Comparison of ENCODE assay signal across 18 cellular contexts in the genomic region with DNA sequence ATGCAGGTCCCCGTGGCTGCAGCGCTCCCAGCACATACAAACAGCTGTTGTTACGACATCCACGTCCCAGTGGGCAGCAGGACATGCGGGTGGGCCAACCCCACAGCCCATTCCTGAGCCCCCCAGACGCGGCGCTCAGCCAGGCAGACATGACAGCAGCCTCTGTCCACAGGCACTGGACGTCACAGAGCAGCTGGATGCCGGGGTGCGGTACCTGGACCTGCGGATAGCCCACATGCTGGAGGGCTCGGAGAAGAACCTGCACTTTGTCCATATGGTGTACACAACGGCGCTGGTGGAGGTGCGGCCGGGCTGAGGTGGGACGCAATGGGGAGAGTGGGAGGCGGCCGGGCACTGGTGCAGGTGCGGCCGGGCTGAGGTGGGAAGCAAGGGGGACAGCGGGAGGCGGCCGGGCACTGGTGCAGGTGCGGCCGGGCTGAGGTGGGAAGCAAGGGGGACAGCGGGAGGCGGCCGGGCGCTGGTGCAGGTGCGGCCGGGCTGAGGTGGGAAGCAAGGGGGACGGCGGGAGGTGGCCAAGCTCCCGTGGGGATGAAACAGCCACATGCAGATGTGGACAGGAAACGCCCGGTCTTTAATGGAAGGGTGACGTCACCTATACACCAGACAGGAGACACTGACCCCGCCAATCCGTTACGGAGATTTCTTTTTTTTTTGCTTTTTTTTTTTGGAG.
"Had no signal": no experiment of that assay in that cellular context is flagged by ENCODE, and none has a peak within 500 bp of the region (broad histone marks: within the 10 kb centered on the region; RNA-seq: fewer than 3 reads in every experiment).

No MANE protein-coding gene starts in this region.

- ATAC-seq: esophagus mucosa; naive thymus-derived CD4-positive, alpha-beta T cell; WTC11 had no signal

- H3K4me1 Mint-ChIP-seq: activated naive CD4-positive, alpha-beta T cell treated with anti-CD3 and anti-CD28 coated beads, Interleukin-2, amount 50 U/mL, for 24 hours had no signal

- H2AFZ ChIP-seq: hepatocyte, parathyroid adenoma had no signal

- H3K79me2 ChIP-seq: parathyroid adenoma had no signal

- H3K27ac ChIP-seq: adrenal gland, cardiac muscle cell, hepatocyte, parathyroid adenoma, SJCRH30, upper lobe of left lung had no signal

- H3K9ac ChIP-seq: parathyroid adenoma had no signal

- DNase-seq: activated CD4-positive, alpha-beta T cell treated with anti-CD3 and anti-CD28 coated beads, Interleukin-2, amount 50 U/mL, for 4 hours; activated T-cell treated with anti-CD3 and anti-CD28 coated beads, Interleukin-2, amount 50 U/mL, for 1 hour; retina; SJCRH30; small intestine; stimulated activated CD4-positive, alpha-beta T cell treated with anti-CD3 and anti-CD28 coated beads, Interleukin-4, amount 100 ng/mL, for 4 hours; T-helper 2 cell had no signal

- H3K4me2 ChIP-seq: hepatocyte had no signal

- H3K4me3 ChIP-seq: adrenal gland, cardiac muscle cell, hepatocyte, SJCRH30, upper lobe of left lung had no signal

- H3K9me3 ChIP-seq: adrenal gland, SJCRH30, upper lobe of left lung had no signal

- H3K27me3 Mint-ChIP-seq: activated naive CD4-positive, alpha-beta T cell treated with anti-CD3 and anti-CD28 coated beads, Interleukin-2, amount 50 U/mL, for 24 hours; naive thymus-derived CD4-positive, alpha-beta T cell; stimulated activated naive CD8-positive, alpha-beta T cell treated with anti-CD3 and anti-CD28 coated beads, Interleukin-15, Interleukin-2, amounts not matched to agents 100 ng/mL and 50 ng/mL, for 24 hours had no signal

- H3K27me3 ChIP-seq: adrenal gland, cardiac muscle cell, hepatocyte, SJCRH30, upper lobe of left lung had no signal

- H3K27ac Mint-ChIP-seq: activated naive CD4-positive, alpha-beta T cell treated with anti-CD3 and anti-CD28 coated beads, Interleukin-2, amount 50 U/mL, for 24 hours; activated T-helper 2 cell treated with anti-CD3 and anti-CD28 coated beads, Interferon-gamma antibody, Interleukin-2, Interleukin-4, amounts not matched to agents 10 μg/mL and 5 μg/mL and 100 μg/mL, durations not matched to agents 14 hours and 24 hours and 36 hours; naive thymus-derived CD4-positive, alpha-beta T cell; stimulated activated naive CD8-positive, alpha-beta T cell treated with anti-CD3 and anti-CD28 coated beads, Interleukin-15, Interleukin-2, amounts not matched to agents 100 ng/mL and 50 ng/mL, for 24 hours; WTC11 had no signal

- H3K9me3 Mint-ChIP-seq: activated naive CD4-positive, alpha-beta T cell treated with anti-CD3 and anti-CD28 coated beads, Interleukin-2, amount 50 U/mL, for 24 hours; activated T-helper 2 cell treated with anti-CD3 and anti-CD28 coated beads, Interferon-gamma antibody, Interleukin-2, Interleukin-4, amounts not matched to agents 10 μg/mL and 5 μg/mL and 100 μg/mL, durations not matched to agents 14 hours and 24 hours and 36 hours; naive thymus-derived CD4-positive, alpha-beta T cell; stimulated activated naive CD8-positive, alpha-beta T cell treated with anti-CD3 and anti-CD28 coated beads, Interleukin-15, Interleukin-2, amounts not matched to agents 100 ng/mL and 50 ng/mL, for 24 hours; WTC11 had no signal

- H3K4me1 ChIP-seq: adrenal gland, parathyroid adenoma, SJCRH30, upper lobe of left lung had no signal

- H3K4me3 Mint-ChIP-seq: activated naive CD4-positive, alpha-beta T cell treated with anti-CD3 and anti-CD28 coated beads, Interleukin-2, amount 50 U/mL, for 24 hours; naive thymus-derived CD4-positive, alpha-beta T cell; stimulated activated naive CD8-positive, alpha-beta T cell treated with anti-CD3 and anti-CD28 coated beads, Interleukin-15, Interleukin-2, amounts not matched to agents 100 ng/mL and 50 ng/mL, for 24 hours; WTC11 had no signal
